1 cellular context compared by ENCODE assay signal in the genomic region with DNA sequence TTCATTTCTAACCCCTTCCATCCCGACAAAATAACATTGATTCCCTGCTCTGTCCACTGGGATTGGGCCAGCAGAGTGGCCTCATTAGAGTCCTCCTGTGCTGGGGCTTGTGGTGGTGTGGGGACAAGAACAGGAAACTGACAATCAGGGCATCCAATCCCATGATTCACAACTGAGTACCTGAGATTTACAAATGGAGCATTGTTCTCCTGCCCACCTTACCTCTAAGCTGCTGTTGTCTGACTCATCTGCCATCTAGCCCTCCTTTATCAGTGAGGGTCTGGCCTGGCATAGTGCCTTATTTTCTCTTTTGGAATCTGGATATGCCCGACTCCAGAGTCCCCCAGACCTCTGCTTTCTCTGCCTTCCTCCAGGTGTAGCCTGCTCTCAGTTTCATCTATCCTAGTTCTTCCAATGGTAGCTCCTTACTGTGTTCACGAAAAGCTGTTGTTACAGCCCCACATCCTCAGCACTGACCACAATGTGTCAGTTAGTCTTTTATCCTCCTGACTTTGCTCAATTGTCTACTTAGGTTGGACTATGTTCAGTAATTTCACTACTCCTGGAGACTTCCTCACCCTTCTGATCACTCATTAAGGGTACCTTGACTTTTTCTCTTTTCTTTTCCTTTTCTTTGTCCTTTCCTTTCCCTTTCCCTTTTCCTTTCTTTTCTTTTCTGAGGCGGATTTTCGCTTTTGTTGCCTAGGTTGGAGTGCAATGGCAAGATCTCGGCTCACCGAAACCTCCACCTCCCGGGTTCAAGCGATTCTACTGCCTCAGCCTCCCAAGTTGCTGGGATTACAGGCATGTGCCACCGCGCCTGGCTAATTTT.
TF ChIP-seq lines count a peak whose summit lies in the region.

No MANE protein-coding gene starts in this region.

TF ChIP-seq in HCT116, 20 proteins besides CTCF, POLR2A, EP300 and RAD21:
- TF ChIP-seq FOSL1 (IDR thresholded peaks at IDR 0.05; ENCODE audit: low read depth) (no peak), ELF1 (IDR thresholded peaks at IDR 0.05; ENCODE audit: borderline replicate concordance, low read depth) (no peak), YY1 (IDR thresholded peaks at IDR 0.05; ENCODE audit: extremely low read depth, insufficient replicate concordance, low read depth, low read length) (no peak), CEBPB (IDR thresholded peaks at IDR 0.05; ENCODE audit: low read depth) (no peak), EZH2 (IDR thresholded peaks at IDR 0.05) (no peak)
- TF ChIP-seq, protein P1, sequence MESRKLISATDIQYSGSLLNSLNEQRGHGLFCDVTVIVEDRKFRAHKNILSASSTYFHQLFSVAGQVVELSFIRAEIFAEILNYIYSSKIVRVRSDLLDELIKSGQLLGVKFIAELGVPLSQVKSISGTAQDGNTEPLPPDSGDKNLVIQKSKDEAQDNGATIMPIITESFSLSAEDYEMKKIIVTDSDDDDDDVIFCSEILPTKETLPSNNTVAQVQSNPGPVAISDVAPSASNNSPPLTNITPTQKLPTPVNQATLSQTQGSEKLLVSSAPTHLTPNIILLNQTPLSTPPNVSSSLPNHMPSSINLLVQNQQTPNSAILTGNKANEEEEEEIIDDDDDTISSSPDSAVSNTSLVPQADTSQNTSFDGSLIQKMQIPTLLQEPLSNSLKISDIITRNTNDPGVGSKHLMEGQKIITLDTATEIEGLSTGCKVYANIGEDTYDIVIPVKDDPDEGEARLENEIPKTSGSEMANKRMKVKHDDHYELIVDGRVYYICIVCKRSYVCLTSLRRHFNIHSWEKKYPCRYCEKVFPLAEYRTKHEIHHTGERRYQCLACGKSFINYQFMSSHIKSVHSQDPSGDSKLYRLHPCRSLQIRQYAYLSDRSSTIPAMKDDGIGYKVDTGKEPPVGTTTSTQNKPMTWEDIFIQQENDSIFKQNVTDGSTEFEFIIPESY (IDR thresholded peaks at IDR 0.05; ENCODE audit: extremely low read depth, insufficient replicate concordance, low read length) = no peak
